In the genomic region with DNA sequence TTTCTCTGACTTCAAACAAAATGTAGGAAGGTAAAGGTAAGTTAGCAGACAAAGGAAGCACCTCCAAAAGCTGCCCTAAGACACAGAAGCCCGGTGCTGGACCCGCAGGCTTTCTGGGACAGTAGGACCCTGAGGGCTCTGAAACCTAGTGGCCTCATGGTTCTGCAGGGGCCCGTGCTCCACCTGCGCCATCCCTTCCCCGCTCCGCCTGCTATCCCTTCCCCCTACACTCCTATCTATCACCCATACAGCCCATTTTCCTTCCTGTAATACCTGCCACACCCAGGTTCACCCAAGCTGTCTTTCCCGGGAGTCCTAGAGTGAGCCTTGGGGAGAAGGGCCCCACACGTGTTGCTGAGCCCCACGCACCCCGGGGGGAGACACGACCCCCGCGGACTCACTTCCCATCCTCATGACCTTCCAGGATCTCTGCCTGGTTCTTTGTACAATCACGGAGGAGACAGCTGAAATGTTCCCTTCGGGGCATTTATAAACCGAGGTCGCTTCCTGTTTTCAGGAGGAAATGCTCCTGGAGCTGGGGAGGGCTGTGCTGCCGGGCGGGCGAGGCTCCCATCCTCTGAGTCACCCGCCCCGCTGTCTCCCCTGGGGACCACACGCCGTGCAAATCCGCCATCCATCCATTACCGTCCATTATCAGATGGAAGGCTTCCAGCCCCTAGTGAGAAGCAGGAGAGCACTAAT, we compare ENCODE assay signal across 11 cellular contexts.
DNase-seq lines count a peak whose midpoint lies in the region; ATAC-seq, FAIRE-seq and TF ChIP-seq lines count a peak whose summit lies in the region.
"Had no signal": no experiment of that assay in that cellular context is flagged by ENCODE, and none has a peak within 500 bp of the region (broad histone marks: within the 10 kb centered on the region; RNA-seq: fewer than 3 reads in every experiment).

No MANE protein-coding gene starts in this region.

- DNase-seq in IMR-90, result no peak
- peak; percentile 41 for DNase-seq in SK-N-SH
- DNase-seq in left ventricle myocardium superior, result peak; percentile 78
- no peak for DNase-seq in CD8-positive, alpha-beta memory T cell
- DNase-seq in GM12891 (ENCODE audit: insufficient read length, low spot score), result no peak
- DNase-seq: activated effector memory CD4-positive, alpha-beta T cell treated with Interleukin-2 at 50 U/mL for 16 hours; occipital lobe had no signal

- intact Hi-C loops in IMR-90 (cut with micrococcal nuclease), result no loop called here
- intact Hi-C loops in left ventricle myocardium superior (cut with micrococcal nuclease), result no loop called here

- H2BK5ac ChIP-seq in IMR-90 (ENCODE audit: low read depth, low read length, poor library complexity, severe bottlenecking), result peak overlapping the region; percentile 13

- no peaks in the 10 kb centered on the region for H3K9me2 ChIP-seq in SK-N-SH

- peak overlapping the region; percentile 71 for H2BK20ac ChIP-seq in IMR-90 (ENCODE audit: low read depth, low read length)

- H2AFZ ChIP-seq in IMR-90 (replicated peaks; ENCODE audit: low read length, poor library complexity) (peak overlapping the region; percentile 77), SK-N-SH (ENCODE audit: low read depth) (no peak overlapping the region; the same call in 1 of the 2 replicates)

- no peaks in the 10 kb centered on the region for H3K79me2 ChIP-seq in SK-N-SH (ENCODE audit: insufficient read depth)

- H3K18ac ChIP-seq in IMR-90 (ENCODE audit: low read depth, low read length), result no peak overlapping the region

- no peaks in the 10 kb centered on the region for H3K79me1 ChIP-seq in IMR-90 (ENCODE audit: low read depth in 1 of 2, low read length in 2 of 2)

- POLR2A ChIA-PET in IMR-90 (lab: Charles Lee; ENCODE audit: unreplicated experiment), result interaction anchor here (0.6 kb wide), 2 partner anchors 73 to 1386 kb away, joined by 3 to 5 read pairs; no protein-coding TSS in a partner anchor
- POLR2A ChIA-PET in SK-N-SH (lab: Yijun Ruan, JAX), result no interaction called here
- POLR2A ChIA-PET in CD8-positive, alpha-beta memory T cell (lab: Charles Lee), result no interaction called here

- TF ChIP-seq CTCF in IMR-90 (conservative IDR thresholded peaks at IDR 0.05; ENCODE audit: low read depth, low read length), result no peak
- no peak for TF ChIP-seq CTCF in SK-N-SH (IDR thresholded peaks at IDR 0.05)

- H3F3A ChIP-seq in SK-N-SH (replicated peaks; ENCODE audit: insufficient read depth), result peaks cover 15% of the 10 kb centered on the region

- peak overlapping the region; percentile 56 for H2AK5ac ChIP-seq in IMR-90 (ENCODE audit: low read depth, low read length)

- peaks cover 0 to 2% (median 0%) of the 10 kb centered on the region in 5 donors for H3K9me3 Mint-ChIP-seq in CD8-positive, alpha-beta memory T cell
- H3K9me3 Mint-ChIP-seq: stimulated activated effector memory CD8-positive, alpha-beta T cell treated with anti-CD3 and anti-CD28 coated beads, Interleukin-12 subunit alpha, Interleukin-12 subunit beta, amount 100 ng/mL, for 72 hours had no signal

- H3K27ac ChIP-seq in IMR-90 (ENCODE audit: insufficient read depth, low read length), result no peak overlapping the region
- peak overlapping the region; percentile 8 to 93; a peak in 3 of 4 replicates for H3K27ac ChIP-seq in SK-N-SH (ENCODE audit: low read depth in 2 of 2, low read length in 1 of 2)
- peak overlapping the region; percentile 56 for H3K27ac ChIP-seq in skeletal muscle tissue (ENCODE audit: low read depth, low read length)
- H3K27ac ChIP-seq in CD8-positive, alpha-beta memory T cell (ENCODE audit: low read depth, low read length), result no peak overlapping the region

- H3K23ac ChIP-seq in IMR-90 (ENCODE audit: low read depth, low read length), result no peak overlapping the region

- H3K4me1 Mint-ChIP-seq in CD8-positive, alpha-beta memory T cell, result peaks cover 16 to 28% (median 24%) of the 10 kb centered on the region in 3 donors

- H3K36me3 ChIP-seq in IMR-90 (ENCODE audit: control insufficient read depth, insufficient read depth, low read length) (no peaks in the 10 kb centered on the region), SK-N-SH (replicated peaks in 1 of 2; ENCODE audit: control insufficient read depth in 1 of 2, insufficient read depth in 2 of 2, low read length in 1 of 2) (no peaks in the 10 kb centered on the region), skeletal muscle tissue (ENCODE audit: control insufficient read depth in 3 of 3, insufficient read depth in 3 of 3, low read length in 3 of 3) (no peaks in the 10 kb centered on the region)
- no peaks in the 10 kb centered on the region for H3K36me3 ChIP-seq in CD8-positive, alpha-beta memory T cell (ENCODE audit: insufficient read depth, low read length)

- dilution Hi-C loops in IMR-90 (cut with HindIII; ENCODE audit: low sequenced_read_pairs, unreplicated experiment), result no loop called here

- no peak overlapping the region for H3K4me3 ChIP-seq in IMR-90 (ENCODE audit: insufficient read depth, low read depth, low read length)
- 0 out of 4 replicates have a peak overlapping the region, but pooled peaks of 1 of the 2 experiments have one; percentile 40 for H3K4me3 ChIP-seq in SK-N-SH (ENCODE audit: low read depth in 2 of 2, low read length in 1 of 2)
- H3K4me3 ChIP-seq in skeletal muscle tissue (ENCODE audit: low read length in 3 of 3), result no peak overlapping the region
- no peak overlapping the region for H3K4me3 ChIP-seq in CD8-positive, alpha-beta memory T cell (ENCODE audit: low read length)

- H3K27me3 ChIP-seq in IMR-90 (ENCODE audit: control insufficient read depth, insufficient read depth, low read length) (no peaks in the 10 kb centered on the region), SK-N-SH (ENCODE audit: insufficient read depth) (no peaks in the 10 kb centered on the region), skeletal muscle tissue (ENCODE audit: control insufficient read depth in 3 of 3, insufficient read depth in 3 of 3, low read length in 3 of 3) (peaks cover 0 to 3% (median 0%) of the 10 kb centered on the region in 3 donors)
- no peaks in the 10 kb centered on the region for H3K27me3 ChIP-seq in CD8-positive, alpha-beta memory T cell (ENCODE audit: insufficient read depth, low read length, poor library complexity, severe bottlenecking)

- TF ChIP-seq POLR2A in IMR-90 (IDR thresholded peaks at IDR 0.05; ENCODE audit: low read depth, low read length) (no peak), GM12891 (IDR thresholded peaks at IDR 0.05; ENCODE audit: low read depth, low read length) (no peak)

- H3K14ac ChIP-seq in IMR-90 (replicated peaks; ENCODE audit: low read depth, low read length), result 0 out of 2 replicates have a peak overlapping the region, but pooled peaks have one; percentile 39

- H3K56ac ChIP-seq in IMR-90 (ENCODE audit: extremely low read depth, insufficient read depth, low read length), result no peak overlapping the region

- no peak for FAIRE-seq in GM12891 (lab: Jason Lieb, UNC)

- H3K9me1 ChIP-seq in IMR-90 (ENCODE audit: insufficient read depth, low read length), result peaks cover 10% of the 10 kb centered on the region; the same call in 1 of the 2 replicates

- H3K9ac ChIP-seq in IMR-90 (ENCODE audit: low read depth, low read length), result no peak overlapping the region
- peak overlapping the region; percentile 72 for H3K9ac ChIP-seq in SK-N-SH
- H3K9ac ChIP-seq in skeletal muscle tissue (ENCODE audit: low read depth in 1 of 3, low read length in 3 of 3), result peak overlapping the region in 1 of 3 donors; percentile 6

- TF ChIP-seq EP300 in SK-N-SH (IDR thresholded peaks at IDR 0.05; ENCODE audit: borderline replicate concordance in 1 of 2, low read depth in 1 of 2, low read length in 1 of 2), result peak in 1 of 2 experiments; percentile 98; a peak in 2 of 4 replicates

- H4K91ac ChIP-seq in IMR-90 (ENCODE audit: insufficient read depth, low read depth, low read length), result peak overlapping the region; percentile 47

- H3K4me2 ChIP-seq in IMR-90 (ENCODE audit: low read depth, low read length) (no peak overlapping the region), SK-N-SH (peak overlapping the region; percentile 66)

- H4K8ac ChIP-seq in IMR-90 (ENCODE audit: low read depth in 2 of 2, low read length in 2 of 2), result peak overlapping the region in 1 of 2 experiments; percentile 48; a peak in 1 of 4 replicates

- TF ChIP-seq RAD21 in IMR-90 (IDR thresholded peaks at IDR 0.05; ENCODE audit: low read length), result no peak
- TF ChIP-seq RAD21 in SK-N-SH (IDR thresholded peaks at IDR 0.05; ENCODE audit: low read length), result no peak

- BruUV-seq in IMR-90 (replicated peaks; lab: Mats Ljungman, UMichigan), result no TSS peak

- H3K4me1 ChIP-seq in IMR-90 (ENCODE audit: control insufficient read depth, insufficient read depth, low read length), result peaks cover 14% of the 10 kb centered on the region
- H3K4me1 ChIP-seq in SK-N-SH (ENCODE audit: control insufficient read depth in 1 of 2, insufficient read depth in 2 of 2, low read depth in 1 of 2, low read length in 1 of 2), result peaks cover 15 to 44% of the 10 kb centered on the region in 2 experiments; a peak in 3 of 4 replicates
- peaks cover 0 to 15% (median 13%) of the 10 kb centered on the region in 3 donors for H3K4me1 ChIP-seq in skeletal muscle tissue (ENCODE audit: control insufficient read depth in 3 of 3, insufficient read depth in 3 of 3, low read length in 3 of 3)
- peaks cover 11% of the 10 kb centered on the region for H3K4me1 ChIP-seq in CD8-positive, alpha-beta memory T cell (ENCODE audit: insufficient read depth, low read length)

- peak overlapping the region; percentile 81 for H3K4ac ChIP-seq in IMR-90 (ENCODE audit: low read depth, low read length)

- no peaks in the 10 kb centered on the region for H4K20me1 ChIP-seq in IMR-90 (ENCODE audit: insufficient read depth, low read length)
- no peaks in the 10 kb centered on the region for H4K20me1 ChIP-seq in SK-N-SH (ENCODE audit: insufficient read depth)

- in situ Hi-C loops in IMR-90 (cut with MboI; ENCODE audit: low sequenced_read_pairs), result no loop called here

- H3K27ac Mint-ChIP-seq in CD8-positive, alpha-beta memory T cell, result no peak overlapping the region
- H3K27ac Mint-ChIP-seq: stimulated activated effector memory CD8-positive, alpha-beta T cell treated with anti-CD3 and anti-CD28 coated beads, Interleukin-12 subunit alpha, Interleukin-12 subunit beta, amount 100 ng/mL, for 72 hours had no signal

- ATAC-seq in IMR-90 (ENCODE audit: low read depth), result no peak
- peak; percentile 80 for ATAC-seq in left ventricle myocardium superior
- ATAC-seq in GM19463 (IDR thresholded peaks at IDR 0.05; ENCODE audit: unreplicated experiment), result no peak
- no peak for ATAC-seq in HG03457 (IDR thresholded peaks at IDR 0.05; ENCODE audit: unreplicated experiment)
- ATAC-seq: stimulated activated effector memory CD8-positive, alpha-beta T cell treated with anti-CD3 and anti-CD28 coated beads, Interleukin-12 subunit alpha, Interleukin-12 subunit beta, amount 100 ng/mL, for 72 hours had no signal

- CTCF ChIA-PET in IMR-90 (lab: Yijun Ruan, JAX), result interaction anchor here (0.6 to 1.1 kb wide), 2 partner anchors 11 to 90 kb away, joined by 4 read pairs; no protein-coding TSS in a partner anchor
- CTCF ChIA-PET in SK-N-SH (lab: Yijun Ruan, JAX), result no interaction called here
- CTCF ChIA-PET in CD8-positive, alpha-beta memory T cell (lab: Charles Lee), result no interaction called here

- H3K36me3 Mint-ChIP-seq in CD8-positive, alpha-beta memory T cell, result no peaks in the 10 kb centered on the region
- H3K36me3 Mint-ChIP-seq: stimulated activated effector memory CD8-positive, alpha-beta T cell treated with anti-CD3 and anti-CD28 coated beads, Interleukin-12 subunit alpha, Interleukin-12 subunit beta, amount 100 ng/mL, for 72 hours had no signal

- H3K9me3 ChIP-seq in IMR-90 (ENCODE audit: control insufficient read depth, insufficient read depth, low read length), result no peaks in the 10 kb centered on the region
- H3K9me3 ChIP-seq in SK-N-SH, result no peaks in the 10 kb centered on the region
- no peaks in the 10 kb centered on the region for H3K9me3 ChIP-seq in skeletal muscle tissue (ENCODE audit: control insufficient read depth in 3 of 3, low read length in 3 of 3)
- no peaks in the 10 kb centered on the region for H3K9me3 ChIP-seq in CD8-positive, alpha-beta memory T cell (ENCODE audit: low read length)

- peak overlapping the region; percentile 77 for H2BK120ac ChIP-seq in IMR-90 (ENCODE audit: low read depth, low read length)

- no peak overlapping the region for H3K4me3 Mint-ChIP-seq in CD8-positive, alpha-beta memory T cell
- H3K4me3 Mint-ChIP-seq: stimulated activated effector memory CD8-positive, alpha-beta T cell treated with anti-CD3 and anti-CD28 coated beads, Interleukin-12 subunit alpha, Interleukin-12 subunit beta, amount 100 ng/mL, for 72 hours had no signal

- H4K5ac ChIP-seq in IMR-90 (ENCODE audit: low read depth, low read length), result no peak overlapping the region

- peak overlapping the region; percentile 45; the same call in 1 of the 3 replicates for H2BK15ac ChIP-seq in IMR-90 (ENCODE audit: low read depth, low read length)

- peaks cover 16 to 22% of the 10 kb centered on the region in 2 donors for H3K27me3 Mint-ChIP-seq in CD8-positive, alpha-beta memory T cell

- WGBS in IMR-90 (ENCODE audit: extremely low coverage in 2 of 2, insufficient read length in 1 of 2), 2 experiments, result 100% methylated on average over 2 of the region's 26 CpGs; no CpG with 5 or more reads in 1 of the 2 experiments
- WGBS in SK-N-SH (ENCODE audit: low lambda C conversion rate), result 52% methylated on average over 26 of the region's 26 CpGs

- peak overlapping the region; percentile 4 for H2AK9ac ChIP-seq in IMR-90 (replicated peaks; ENCODE audit: low read depth, low read length, poor library complexity)

Comparison
In these comparisons a context has a peak if more than half of its experiments do, and no peak if none do; other contexts are left out.
1. DNase-seq: peak in SK-N-SH (single experiment) and left ventricle myocardium superior (single experiment); none in IMR-90 (single experiment), CD8-positive, alpha-beta memory T cell (0 of 5) and GM12891 (single experiment).
2. H3K27ac ChIP-seq: peak in SK-N-SH (2 of 2) and skeletal muscle tissue (single experiment); none in IMR-90 (single experiment) and CD8-positive, alpha-beta memory T cell (single experiment).